Comparison of ENCODE assay signal across 27 cellular contexts in the genomic region with DNA sequence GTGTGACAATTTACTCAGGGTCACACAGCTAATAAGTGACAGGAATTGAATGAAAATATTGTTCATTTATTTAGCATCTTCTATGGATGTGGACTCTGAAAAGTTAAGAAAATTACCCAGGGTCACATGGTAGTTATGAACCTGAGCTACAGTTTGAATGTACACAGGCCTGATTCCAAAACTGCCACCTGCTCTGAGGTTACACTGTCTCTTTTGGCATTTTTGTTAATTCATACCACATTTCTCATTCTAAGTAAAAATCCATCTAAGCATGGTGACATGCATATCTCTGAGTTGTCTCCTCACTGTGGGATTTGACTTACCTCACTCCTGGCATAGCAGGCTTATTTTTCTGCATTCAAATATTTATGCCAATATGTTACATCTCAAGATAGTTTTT. TPM values are rescaled to one million over a fixed set of nuclear protein-coding genes. Genes with fewer than 3 reads are reported as not detected.
A peak's percentile ranks its signal among the peaks of the same experiment; 100 is the strongest.
DNase-seq lines count a peak whose midpoint lies in the region; ATAC-seq and TF ChIP-seq lines count a peak whose summit lies in the region.
"Had no signal": no experiment of that assay in that cellular context is flagged by ENCODE, and none has a peak within 500 bp of the region (broad histone marks: within the 10 kb centered on the region; RNA-seq: fewer than 3 reads in every experiment).

No MANE protein-coding gene starts in this region.

- no peaks in the 10 kb centered on the region for H3K36me3 Mint-ChIP-seq in activated CD4-positive, alpha-beta T cell treated with anti-CD3 and anti-CD28 coated beads for 36 hours (ENCODE audit: low read depth)
- peaks cover 4% of the 10 kb centered on the region for H3K36me3 Mint-ChIP-seq in T-helper 17 cell (ENCODE audit: low read depth)
- peaks cover 0 to 10% (median 6%) of the 10 kb centered on the region in 3 donors for H3K36me3 Mint-ChIP-seq in naive thymus-derived CD8-positive, alpha-beta T cell

- H3K9me3 ChIP-seq in DOHH2 (ENCODE audit: control insufficient read depth, insufficient read depth, low read length), result no peaks in the 10 kb centered on the region
- H3K9me3 ChIP-seq in T-helper 17 cell (ENCODE audit: control insufficient read depth, low read length, poor library complexity, severe bottlenecking), result no peaks in the 10 kb centered on the region
- H3K9me3 ChIP-seq: body of pancreas, prostate gland, sigmoid colon had no signal

- no peaks in the 10 kb centered on the region for H3K27me3 ChIP-seq in DOHH2 (ENCODE audit: control insufficient read depth, low read length)
- H3K27me3 ChIP-seq: body of pancreas, sigmoid colon had no signal

- no peak overlapping the region for H3K27ac ChIP-seq in DOHH2 (ENCODE audit: low read depth, low read length)
- H3K27ac ChIP-seq in substantia nigra (ENCODE audit: low read depth, low read length, poor library complexity, severe bottlenecking), result no peak overlapping the region
- H3K27ac ChIP-seq: body of pancreas, prostate gland, sigmoid colon had no signal

- H3K27me3 Mint-ChIP-seq in activated CD4-positive, alpha-beta T cell treated with anti-CD3 and anti-CD28 coated beads for 36 hours, result no peaks in the 10 kb centered on the region
- no peaks in the 10 kb centered on the region for H3K27me3 Mint-ChIP-seq in T-helper 17 cell
- H3K27me3 Mint-ChIP-seq in naive thymus-derived CD8-positive, alpha-beta T cell, result no peaks in the 10 kb centered on the region
- H3K27me3 Mint-ChIP-seq: stimulated activated naive CD8-positive, alpha-beta T cell treated with anti-CD3 and anti-CD28 coated beads, Interleukin-15, amount 100 ng/mL, for 72 hours had no signal

- CTCF ChIA-PET in activated CD4-positive, alpha-beta T cell treated with anti-CD3 and anti-CD28 coated beads for 36 hours (lab: Charles Lee), result interaction anchor here (0.6 to 2.1 kb wide), 10 partner anchors 12 to 186 kb away, joined by 3 to 7 read pairs (median 3); no protein-coding TSS in a partner anchor

- TF ChIP-seq CTCF in DOHH2 (IDR thresholded peaks at IDR 0.05; ENCODE audit: low read depth, low read length, poor library complexity, severe bottlenecking), result no peak

- H3K79me2 ChIP-seq in DOHH2 (ENCODE audit: control insufficient read depth, low read length), result no peaks in the 10 kb centered on the region

- H3K4me2 ChIP-seq in DOHH2 (ENCODE audit: low read length), result 0 out of 2 replicates have a peak overlapping the region, but pooled peaks have one; percentile 15

- DNase-seq in activated CD4-positive, alpha-beta T cell treated with anti-CD3 and anti-CD28 coated beads for 36 hours, result no peak
- no peak for DNase-seq in activated CD4-positive, alpha-beta T cell treated with anti-CD3 and anti-CD28 coated beads, Interleukin-2, amount 50 U/mL, for 1 hour
- DNase-seq in T-helper 17 cell (no peak), DMS53 (lab: John Stamatoyannopoulos, UW) (no peak), substantia nigra (lab: John Stamatoyannopoulos, UW) (no peak)
- no peak for DNase-seq in naive thymus-derived CD8-positive, alpha-beta T cell
- DNase-seq: activated CD4-positive, alpha-beta T cell treated with anti-CD3 and anti-CD28 coated beads for 48 hours; activated effector memory CD4-positive, alpha-beta T cell treated with anti-CD3 and anti-CD28 coated beads, Interleukin-2, amount 50 U/mL, for 16 hours; AML-193; body of pancreas; Calu3; H9; head of caudate nucleus; Kasumi-1; mammary epithelial cell; NCI-H1048; NCI-H1930; NCI-H345; NCI-H774; PC-3; SIG-M5; trophoblast cell had no signal

- H3K4me1 Mint-ChIP-seq in activated CD4-positive, alpha-beta T cell treated with anti-CD3 and anti-CD28 coated beads for 36 hours, result peaks cover 86% of the 10 kb centered on the region
- peaks cover 40% of the 10 kb centered on the region for H3K4me1 Mint-ChIP-seq in T-helper 17 cell
- H3K4me1 Mint-ChIP-seq in naive thymus-derived CD8-positive, alpha-beta T cell, result peaks cover 21 to 90% (median 70%) of the 10 kb centered on the region in 4 donors
- H3K4me1 Mint-ChIP-seq: H9 had no signal

- H3K9me2 ChIP-seq in DOHH2 (replicated peaks; ENCODE audit: control insufficient read depth, low read length), result no peaks in the 10 kb centered on the region

- peaks cover 19% of the 10 kb centered on the region for H3K4me1 ChIP-seq in DOHH2 (ENCODE audit: control insufficient read depth, low read length)
- H3K4me1 ChIP-seq: body of pancreas, prostate gland, sigmoid colon had no signal

- H3K9me3 Mint-ChIP-seq in activated CD4-positive, alpha-beta T cell treated with anti-CD3 and anti-CD28 coated beads for 36 hours (ENCODE audit: low read depth), result no peaks in the 10 kb centered on the region
- H3K9me3 Mint-ChIP-seq in naive thymus-derived CD8-positive, alpha-beta T cell, result no peaks in the 10 kb centered on the region
- H3K9me3 Mint-ChIP-seq: H9; stimulated activated naive CD8-positive, alpha-beta T cell treated with anti-CD3 and anti-CD28 coated beads, Interleukin-15, amount 100 ng/mL, for 72 hours had no signal

- H3K27ac Mint-ChIP-seq in activated CD4-positive, alpha-beta T cell treated with anti-CD3 and anti-CD28 coated beads for 36 hours, result no peak overlapping the region
- H3K27ac Mint-ChIP-seq in T-helper 17 cell, result peak overlapping the region; percentile 99
- peak overlapping the region in 9 of 10 donors; percentile 22 to 99 (median 97) for H3K27ac Mint-ChIP-seq in naive thymus-derived CD8-positive, alpha-beta T cell
- H3K27ac Mint-ChIP-seq: H9 had no signal

- H3F3A ChIP-seq in DOHH2 (ENCODE audit: control insufficient read depth, insufficient read depth), result no peaks in the 10 kb centered on the region

- H3K36me3 ChIP-seq in DOHH2 (ENCODE audit: control insufficient read depth, low read length), result no peaks in the 10 kb centered on the region
- H3K36me3 ChIP-seq: prostate gland, sigmoid colon had no signal

- H3K4me3 ChIP-seq in DOHH2 (ENCODE audit: low read length), result no peak overlapping the region
- H3K4me3 ChIP-seq: body of pancreas, prostate gland, sigmoid colon had no signal

- intact Hi-C loops in activated CD4-positive, alpha-beta T cell treated with anti-CD3 and anti-CD28 coated beads for 36 hours (cut with DNase I, micrococcal nuclease), result no loop called here

- peak; percentile 11 for ATAC-seq in activated CD4-positive, alpha-beta T cell treated with anti-CD3 and anti-CD28 coated beads for 36 hours
- ATAC-seq in T-helper 17 cell (no peak), HG02763 (IDR thresholded peaks at IDR 0.05; ENCODE audit: unreplicated experiment) (no peak)
- ATAC-seq in naive thymus-derived CD8-positive, alpha-beta T cell, result no peak
- ATAC-seq: body of pancreas, PC-3 had no signal

- H4K20me1 ChIP-seq in DOHH2 (ENCODE audit: control insufficient read depth, insufficient read depth, low read depth, low read length), result no peaks in the 10 kb centered on the region

- POLR2A ChIA-PET in activated CD4-positive, alpha-beta T cell treated with anti-CD3 and anti-CD28 coated beads for 36 hours (lab: Charles Lee), result interaction anchor here (1.2 kb wide), 1 partner anchor 193 kb away, joined by 9 read pairs; no protein-coding TSS in a partner anchor
- POLR2A ChIA-PET in naive thymus-derived CD8-positive, alpha-beta T cell (lab: Charles Lee), result interaction anchor here (0.7 to 3.2 kb wide), 13 partner anchors 8 to 193 kb away, joined by 4 to 43 read pairs (median 8); partner anchors contain the start of gene ARL4C

- H3K4me3 Mint-ChIP-seq in activated CD4-positive, alpha-beta T cell treated with anti-CD3 and anti-CD28 coated beads for 36 hours, result no peak overlapping the region
- H3K4me3 Mint-ChIP-seq in T-helper 17 cell, result peak overlapping the region; percentile 88
- peak overlapping the region in 1 of 10 donors; percentile 78 for H3K4me3 Mint-ChIP-seq in naive thymus-derived CD8-positive, alpha-beta T cell
- H3K4me3 Mint-ChIP-seq: H9 had no signal

RNA-seq across cellular contexts. Expression of gene ARL4C, which starts 14.1 kb away (rescaled TPM):
- 10 to 100 TPM; 27.2 to 32.8 TPM for total RNA-seq in activated CD4-positive, alpha-beta T cell treated with anti-CD3 and anti-CD28 coated beads for 36 hours
- total RNA-seq in T-helper 17 cell, result 100 to 1,000 TPM; 365 to 393 TPM
- 100 to 1,000 TPM; 137 to 142 TPM for total RNA-seq in naive thymus-derived CD8-positive, alpha-beta T cell
- 100 to 1,000 TPM in 2 of 3 donors, 10 to 100 TPM in 1; 52.9 to 140 (median 112) TPM for polyA plus RNA-seq in naive thymus-derived CD8-positive, alpha-beta T cell

Comparison
In these comparisons a context has a peak if more than half of its experiments do, and no peak if none do; other contexts are left out.
1. RNA of gene ARL4C, which starts 14.1 kb away (total RNA-seq): 365 to 393 TPM in T-helper 17 cell and 137 to 142 TPM in naive thymus-derived CD8-positive, alpha-beta T cell; 27.2 to 32.8 TPM in activated CD4-positive, alpha-beta T cell treated with anti-CD3 and anti-CD28 coated beads for 36 hours; every median in the first group is over 4 times any median in the second.